Comparison of ENCODE assay signal across 1 cellular context in the genomic region with DNA sequence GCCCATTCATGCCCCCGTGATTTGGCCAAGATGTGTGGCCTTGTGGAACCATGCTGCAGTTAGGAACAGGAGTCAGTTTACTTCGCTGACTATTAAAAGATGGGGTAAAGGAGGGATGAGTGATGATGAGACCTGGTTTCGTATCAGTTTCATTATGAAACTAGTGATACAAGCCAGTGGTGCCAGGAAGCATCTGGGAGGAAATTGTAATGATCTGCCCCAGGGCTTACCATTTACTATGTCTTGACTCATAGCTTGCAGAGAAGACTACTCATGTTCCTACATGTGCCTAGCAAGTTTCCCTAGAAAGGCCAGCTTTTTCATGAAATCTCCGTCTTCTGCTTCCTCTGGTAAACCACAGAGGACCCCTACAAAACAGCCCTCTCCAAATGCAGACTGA.
TF ChIP-seq lines count a peak whose summit lies in the region.

No MANE protein-coding gene starts in this region.

TF ChIP-seq in IMR-90, 13 proteins besides CTCF, POLR2A, EP300 and RAD21 (continued from another document):
- TF ChIP-seq, protein P1, sequence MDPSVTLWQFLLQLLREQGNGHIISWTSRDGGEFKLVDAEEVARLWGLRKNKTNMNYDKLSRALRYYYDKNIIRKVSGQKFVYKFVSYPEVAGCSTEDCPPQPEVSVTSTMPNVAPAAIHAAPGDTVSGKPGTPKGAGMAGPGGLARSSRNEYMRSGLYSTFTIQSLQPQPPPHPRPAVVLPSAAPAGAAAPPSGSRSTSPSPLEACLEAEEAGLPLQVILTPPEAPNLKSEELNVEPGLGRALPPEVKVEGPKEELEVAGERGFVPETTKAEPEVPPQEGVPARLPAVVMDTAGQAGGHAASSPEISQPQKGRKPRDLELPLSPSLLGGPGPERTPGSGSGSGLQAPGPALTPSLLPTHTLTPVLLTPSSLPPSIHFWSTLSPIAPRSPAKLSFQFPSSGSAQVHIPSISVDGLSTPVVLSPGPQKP (IDR thresholded peaks at IDR 0.05; ENCODE audit: borderline replicate concordance, low read depth, low read length), result no peak
- TF ChIP-seq CEBPB (IDR thresholded peaks at IDR 0.05; ENCODE audit: low read depth, low read length), result no peak
- TF ChIP-seq BHLHE40 (IDR thresholded peaks at IDR 0.05; ENCODE audit: low read depth, low read length), result no peak
- TF ChIP-seq RCOR1 (IDR thresholded peaks at IDR 0.05; ENCODE audit: insufficient replicate concordance, low read length), result no peak
- no peak for TF ChIP-seq MAZ (IDR thresholded peaks at IDR 0.05; ENCODE audit: borderline replicate concordance, low read depth, low read length)
- TF ChIP-seq SMC3 (IDR thresholded peaks at IDR 0.05; ENCODE audit: low read depth, low read length), result no peak
- no peak for TF ChIP-seq NFE2L2 (IDR thresholded peaks at IDR 0.05; ENCODE audit: low read depth, low read length)
- TF ChIP-seq MAFK (IDR thresholded peaks at IDR 0.05; ENCODE audit: low read depth, low read length), result no peak
- no peak for TF ChIP-seq RFX5 (IDR thresholded peaks at IDR 0.05; ENCODE audit: low read depth, low read length)
- no peak for TF ChIP-seq FOS (IDR thresholded peaks at IDR 0.05; ENCODE audit: low read depth, low read length)
- TF ChIP-seq, protein P2, sequence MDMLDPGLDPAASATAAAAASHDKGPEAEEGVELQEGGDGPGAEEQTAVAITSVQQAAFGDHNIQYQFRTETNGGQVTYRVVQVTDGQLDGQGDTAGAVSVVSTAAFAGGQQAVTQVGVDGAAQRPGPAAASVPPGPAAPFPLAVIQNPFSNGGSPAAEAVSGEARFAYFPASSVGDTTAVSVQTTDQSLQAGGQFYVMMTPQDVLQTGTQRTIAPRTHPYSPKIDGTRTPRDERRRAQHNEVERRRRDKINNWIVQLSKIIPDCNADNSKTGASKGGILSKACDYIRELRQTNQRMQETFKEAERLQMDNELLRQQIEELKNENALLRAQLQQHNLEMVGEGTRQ (IDR thresholded peaks at IDR 0.05; ENCODE audit: low read depth, low read length), result no peak
- no peak for TF ChIP-seq MXI1 (IDR thresholded peaks at IDR 0.05; ENCODE audit: borderline replicate concordance, low read depth, low read length)
